Comparison of ENCODE assay signal across 39 cellular contexts in the genomic region with DNA sequence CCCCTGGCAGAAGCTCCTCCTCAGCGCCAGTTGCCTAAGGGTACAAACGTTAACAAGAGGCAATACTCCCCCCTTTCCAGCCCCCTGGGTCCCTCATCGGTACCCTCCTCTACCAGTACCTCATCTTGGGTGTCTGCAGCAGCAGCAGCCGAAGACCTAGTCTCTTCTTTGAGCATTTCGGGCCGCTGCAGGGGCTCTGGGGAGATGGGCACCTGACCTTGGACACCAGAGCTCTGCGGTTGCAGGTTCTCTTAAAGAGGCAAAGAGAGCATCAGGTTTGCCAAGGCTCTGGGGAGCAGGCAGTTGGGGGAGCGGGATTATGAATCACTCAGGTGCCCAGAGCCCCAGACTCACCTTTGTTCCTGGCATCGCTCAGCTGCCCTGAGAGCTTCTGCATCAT. TPM values are rescaled to one million over a fixed set of nuclear protein-coding genes. Genes with fewer than 3 reads are reported as not detected.
"Had no signal": no experiment of that assay in that cellular context is flagged by ENCODE, and none has a peak within 500 bp of the region (broad histone marks: within the 10 kb centered on the region; RNA-seq: fewer than 3 reads in every experiment).

No MANE protein-coding gene starts in this region.

- DNase-seq: activated CD4-positive, alpha-beta memory T cell treated with anti-CD3 and anti-CD28 coated beads for 36 hours; activated CD4-positive, alpha-beta T cell treated with anti-CD3 and anti-CD28 coated beads for 4 hours; activated CD8-positive, alpha-beta memory T cell treated with anti-CD3 and anti-CD28 coated beads, Interleukin-2, amount 50 U/mL, for 4 hours; activated gamma-delta T cell treated with Interleukin-2 at 50 U/mL for 16 hours; activated naive CD8-positive, alpha-beta T cell treated with anti-CD3 and anti-CD28 coated beads for 36 hours; activated T-cell treated with anti-CD3 and anti-CD28 coated beads, Interleukin-2, amount 50 U/mL, for 24 hours; aorta; cortex of kidney; effector memory CD8-positive, alpha-beta T cell; islet precursor cell; left cardiac atrium; left ventricle myocardium superior; mucosa of descending colon; occipital lobe; right lobe of liver; stimulated activated CD4-positive, alpha-beta T cell treated with anti-CD3 and anti-CD28 coated beads, Interleukin-2, amount 100 ng/mL, for 48 hours; T-helper 9 cell; trophoblast cell had no signal

- H3K36me3 Mint-ChIP-seq: brain had no signal

- H3K27ac ChIP-seq: adrenal gland, cardiac muscle cell, gastroesophageal sphincter, hepatocyte, right lobe of liver, thoracic aorta had no signal

- H3K4me3 ChIP-seq: adrenal gland, cardiac muscle cell, gastroesophageal sphincter, hepatocyte, mucosa of descending colon, right lobe of liver, thoracic aorta had no signal

- H3K27me3 Mint-ChIP-seq: activated T-helper 17 cell treated with anti-CD3 and anti-CD28 coated beads, Interleukin-2, amount 50 U/mL, for 72 hours; effector memory CD8-positive, alpha-beta T cell; stimulated activated naive CD8-positive, alpha-beta T cell treated with anti-CD3 and anti-CD28 coated beads, Interleukin-15, Interleukin-2, amounts not matched to agents 100 ng/mL and 50 ng/mL, for 24 hours had no signal

- H3K27me3 ChIP-seq: adrenal gland, cardiac muscle cell, gastroesophageal sphincter, right lobe of liver had no signal

- FAIRE-seq: endothelial cell of umbilical vein, TTC549, urothelium cell line had no signal

- H3K9me3 ChIP-seq: adrenal gland, gastroesophageal sphincter, mucosa of descending colon, right lobe of liver, thoracic aorta had no signal

- H2AFZ ChIP-seq: hepatocyte had no signal

- ATAC-seq: activated T-helper 17 cell treated with anti-CD3 and anti-CD28 coated beads, Interleukin-2, amount 50 U/mL, for 72 hours; effector memory CD8-positive, alpha-beta T cell; gastroesophageal sphincter; left cardiac atrium; left ventricle myocardium superior; mucosa of descending colon; right lobe of liver had no signal

- H3K9me3 Mint-ChIP-seq: activated CD4-positive, alpha-beta memory T cell treated with anti-CD3 and anti-CD28 coated beads for 36 hours; activated naive CD8-positive, alpha-beta T cell treated with anti-CD3 and anti-CD28 coated beads for 36 hours; activated T-cell treated with anti-CD3 and anti-CD28 coated beads, Interleukin-2, amount 50 U/mL, for 24 hours; activated T-helper 17 cell treated with anti-CD3 and anti-CD28 coated beads, Interleukin-2, amount 50 U/mL, for 72 hours; effector memory CD8-positive, alpha-beta T cell; stimulated activated naive CD8-positive, alpha-beta T cell treated with anti-CD3 and anti-CD28 coated beads, Interleukin-15, Interleukin-2, amounts not matched to agents 100 ng/mL and 50 ng/mL, for 24 hours had no signal

- H3K4me3 Mint-ChIP-seq: activated CD4-positive, alpha-beta memory T cell treated with anti-CD3 and anti-CD28 coated beads for 36 hours; activated naive CD8-positive, alpha-beta T cell treated with anti-CD3 and anti-CD28 coated beads for 36 hours; stimulated activated naive CD8-positive, alpha-beta T cell treated with anti-CD3 and anti-CD28 coated beads, Interleukin-15, Interleukin-2, amounts not matched to agents 100 ng/mL and 50 ng/mL, for 24 hours had no signal

- H3K27ac Mint-ChIP-seq: activated naive CD8-positive, alpha-beta T cell treated with anti-CD3 and anti-CD28 coated beads for 36 hours; effector memory CD8-positive, alpha-beta T cell; stimulated activated naive CD8-positive, alpha-beta T cell treated with anti-CD3 and anti-CD28 coated beads, Interleukin-15, Interleukin-2, amounts not matched to agents 100 ng/mL and 50 ng/mL, for 24 hours had no signal

RNA-seq across cellular contexts. Expression of a gene that starts 5.6 kb away (rescaled TPM):
- total RNA-seq: mesenteric fat pad had no signal

RNA-seq across cellular contexts. Expression of a gene that starts 27.2 kb away (rescaled TPM):
- total RNA-seq: aorta, cardiac muscle cell, chondrocyte, endothelial cell of umbilical vein, fibroblast of villous mesenchyme, gastroesophageal sphincter, left cardiac atrium, left ventricle myocardium superior, lung microvascular endothelial cell, myocyte, occipital lobe, posterior vena cava, right lobe of liver, skeletal muscle tissue, subcutaneous adipose tissue, thoracic aorta had no signal
- polyA plus RNA-seq: fibroblast of lung, neural cell had no signal
